8 cellular contexts compared by ENCODE assay signal in genomic region chr12:52327086-52327829, GRCh38. TPM values are rescaled to one million over a fixed set of nuclear protein-coding genes. Genes with fewer than 3 reads are reported as not detected.
DNase-seq lines count a peak whose midpoint lies in the region; ATAC-seq and TF ChIP-seq lines count a peak whose summit lies in the region.

No MANE protein-coding gene starts in this region.

- no peak overlapping the region for H3K4me3 Mint-ChIP-seq in activated T-helper 1 cell treated with anti-CD3 and anti-CD28 coated beads, Interleukin-12 subunit alpha, Interleukin-12 subunit beta, Interleukin-2, Interleukin-4 antibody, amounts not matched to agents 30 ng/mL and 10 ng/mL and 1 ng/mL, durations not matched to agents 14 hours and 24 hours and 36 hours

- H3K4me1 Mint-ChIP-seq in activated T-helper 1 cell treated with anti-CD3 and anti-CD28 coated beads, Interleukin-12 subunit alpha, Interleukin-12 subunit beta, Interleukin-2, Interleukin-4 antibody, amounts not matched to agents 30 ng/mL and 10 ng/mL and 1 ng/mL, durations not matched to agents 14 hours and 24 hours and 36 hours (ENCODE audit: low read depth), result peaks cover 14% of the 10 kb centered on the region

- H3K4me1 ChIP-seq in thoracic aorta (ENCODE audit: control insufficient read depth in 1 of 2, low read depth in 2 of 2), result peaks cover 6 to 14% of the 10 kb centered on the region in 2 donors

- no peaks in the 10 kb centered on the region for H3K36me3 Mint-ChIP-seq in activated T-helper 1 cell treated with anti-CD3 and anti-CD28 coated beads, Interleukin-12 subunit alpha, Interleukin-12 subunit beta, Interleukin-2, Interleukin-4 antibody, amounts not matched to agents 30 ng/mL and 10 ng/mL and 1 ng/mL, durations not matched to agents 14 hours and 24 hours and 36 hours (ENCODE audit: low read depth)

- H3K27ac ChIP-seq in thoracic aorta, result peak overlapping the region in 1 of 2 donors; percentile 42

- H3K9me3 Mint-ChIP-seq in activated T-helper 1 cell treated with anti-CD3 and anti-CD28 coated beads, Interleukin-12 subunit alpha, Interleukin-12 subunit beta, Interleukin-2, Interleukin-4 antibody, amounts not matched to agents 30 ng/mL and 10 ng/mL and 1 ng/mL, durations not matched to agents 14 hours and 24 hours and 36 hours, result no peaks in the 10 kb centered on the region

- no peaks in the 10 kb centered on the region for H3K36me3 ChIP-seq in thoracic aorta

- H3K4me3 ChIP-seq in LNCaP clone FGC (ENCODE audit: low read depth, low read length) (no peak overlapping the region), fibroblast of villous mesenchyme (ENCODE audit: low read depth, low read length) (no peak overlapping the region), thoracic aorta (no peak overlapping the region)

- TF ChIP-seq CTCF in LNCaP clone FGC (IDR thresholded peaks at IDR 0.05; ENCODE audit: control insufficient read depth, extremely low read depth, insufficient read depth) (peak; percentile 100), fibroblast of villous mesenchyme (IDR thresholded peaks at IDR 0.05; ENCODE audit: insufficient read depth, low read depth, low read length) (peak; percentile 93), thoracic aorta (IDR thresholded peaks at IDR 0.05) (peak; percentile 80)

- peak; percentile 93 for ATAC-seq in thoracic aorta (ENCODE audit: insufficient number of reproducible peaks, low FRiP score, low read depth)

- H3K27me3 ChIP-seq in thoracic aorta (replicated peaks; ENCODE audit: insufficient read depth), result no peaks in the 10 kb centered on the region

- H3K9me3 ChIP-seq in thoracic aorta, result no peaks in the 10 kb centered on the region

- DNase-seq in EH (ENCODE audit: low read depth), result peak; percentile 94
- DNase-seq in GOT3 (lab: John Stamatoyannopoulos, UW), result peak; percentile 33
- DNase-seq in LNCaP clone FGC (ENCODE audit: low read depth), result peak; percentile 95
- peak; percentile 89 for DNase-seq in RPMI7951 (ENCODE audit: low read depth)
- peak; percentile 63 for DNase-seq in activated T-helper 1 cell treated with anti-CD3 and anti-CD28 coated beads, Interleukin-12 subunit alpha, Interleukin-12 subunit beta, Interleukin-2, Interleukin-4 antibody, amounts not matched to agents 30 ng/mL and 10 ng/mL and 1 ng/mL, durations not matched to agents 14 hours and 24 hours and 36 hours (ENCODE audit: low spot score)
- DNase-seq in fibroblast of villous mesenchyme (ENCODE audit: low read depth), result peak; percentile 89
- DNase-seq in nucleus accumbens (lab: John Stamatoyannopoulos, UW), result peak in 52 of 56 donors; percentile 8 to 82 (median 44)
- peak; percentile 64 for DNase-seq in thoracic aorta (ENCODE audit: low spot score)

- intact Hi-C loops in activated T-helper 1 cell treated with anti-CD3 and anti-CD28 coated beads, Interleukin-12 subunit alpha, Interleukin-12 subunit beta, Interleukin-2, Interleukin-4 antibody, amounts not matched to agents 30 ng/mL and 10 ng/mL and 1 ng/mL, durations not matched to agents 14 hours and 24 hours and 36 hours (cut with micrococcal nuclease), result loop anchor here (1.0 to 5.0 kb wide), 4 partner anchors 50 to 175 kb away; no protein-coding TSS in a partner anchor

- no peak overlapping the region for H3K27ac Mint-ChIP-seq in activated T-helper 1 cell treated with anti-CD3 and anti-CD28 coated beads, Interleukin-12 subunit alpha, Interleukin-12 subunit beta, Interleukin-2, Interleukin-4 antibody, amounts not matched to agents 30 ng/mL and 10 ng/mL and 1 ng/mL, durations not matched to agents 14 hours and 24 hours and 36 hours

- peaks cover 29% of the 10 kb centered on the region for H3K27me3 Mint-ChIP-seq in activated T-helper 1 cell treated with anti-CD3 and anti-CD28 coated beads, Interleukin-12 subunit alpha, Interleukin-12 subunit beta, Interleukin-2, Interleukin-4 antibody, amounts not matched to agents 30 ng/mL and 10 ng/mL and 1 ng/mL, durations not matched to agents 14 hours and 24 hours and 36 hours (ENCODE audit: insufficient read depth)

RNA-seq across cellular contexts. Expression of gene KRT83, which starts 6.1 kb away (rescaled TPM):
- not detected in 2 replicates for total RNA-seq in RPMI7951 (2014; rRNA removed; shearing (Covaris generic))
- not detected in 2 replicates for total RNA-seq in activated T-helper 1 cell treated with anti-CD3 and anti-CD28 coated beads, Interleukin-12 subunit alpha, Interleukin-12 subunit beta, Interleukin-2, Interleukin-4 antibody, amounts not matched to agents 30 ng/mL and 10 ng/mL and 1 ng/mL, durations not matched to agents 14 hours and 24 hours and 36 hours
- not detected in 2 replicates for total RNA-seq in fibroblast of villous mesenchyme
- not detected for total RNA-seq in thoracic aorta

RNA-seq across cellular contexts. Expression of gene KRT81, which starts 35.9 kb away (rescaled TPM):
- total RNA-seq in RPMI7951 (2014; rRNA removed; shearing (Covaris generic)), result 0.72 and 0.88 TPM in 2 replicates
- not detected in 2 replicates for total RNA-seq in activated T-helper 1 cell treated with anti-CD3 and anti-CD28 coated beads, Interleukin-12 subunit alpha, Interleukin-12 subunit beta, Interleukin-2, Interleukin-4 antibody, amounts not matched to agents 30 ng/mL and 10 ng/mL and 1 ng/mL, durations not matched to agents 14 hours and 24 hours and 36 hours
- total RNA-seq in fibroblast of villous mesenchyme (not detected in 2 replicates), thoracic aorta (1 to 10 TPM in 1 of 2 donors, not detected in 1; 5.1 TPM)

RNA-seq across cellular contexts. Expression of gene KRT85, which starts 40.0 kb away (rescaled TPM):
- total RNA-seq in RPMI7951 (2014; rRNA removed; shearing (Covaris generic)), result not detected in 2 replicates
- not detected in 2 replicates for total RNA-seq in activated T-helper 1 cell treated with anti-CD3 and anti-CD28 coated beads, Interleukin-12 subunit alpha, Interleukin-12 subunit beta, Interleukin-2, Interleukin-4 antibody, amounts not matched to agents 30 ng/mL and 10 ng/mL and 1 ng/mL, durations not matched to agents 14 hours and 24 hours and 36 hours
- total RNA-seq in fibroblast of villous mesenchyme, result not detected in 2 replicates
- not detected for total RNA-seq in thoracic aorta

RNA-seq across cellular contexts. Expression of gene KRT86, which starts 52.8 kb away (rescaled TPM):
- total RNA-seq in RPMI7951 (2014; rRNA removed; shearing (Covaris generic)), result 0.10 and 0.48 TPM in 2 replicates
- total RNA-seq in activated T-helper 1 cell treated with anti-CD3 and anti-CD28 coated beads, Interleukin-12 subunit alpha, Interleukin-12 subunit beta, Interleukin-2, Interleukin-4 antibody, amounts not matched to agents 30 ng/mL and 10 ng/mL and 1 ng/mL, durations not matched to agents 14 hours and 24 hours and 36 hours, result 0.73 and 0.93 TPM in 2 replicates
- total RNA-seq in fibroblast of villous mesenchyme (under 0.01 TPM in 1 of 2 replicates, not detected in the other), thoracic aorta (1 to 10 TPM in 1 of 2 donors, not detected in 1; 9.3 TPM)

RNA-seq across cellular contexts. Expression of gene KRT84, which starts 58.2 kb away (rescaled TPM):
- total RNA-seq in RPMI7951 (2014; rRNA removed; shearing (Covaris generic)), result not detected in 2 replicates
- total RNA-seq in activated T-helper 1 cell treated with anti-CD3 and anti-CD28 coated beads, Interleukin-12 subunit alpha, Interleukin-12 subunit beta, Interleukin-2, Interleukin-4 antibody, amounts not matched to agents 30 ng/mL and 10 ng/mL and 1 ng/mL, durations not matched to agents 14 hours and 24 hours and 36 hours, result not detected in 2 replicates
- total RNA-seq in fibroblast of villous mesenchyme (not detected in 2 replicates), thoracic aorta (not detected)

Comparison
In these comparisons a context has a peak if more than half of its experiments do, and no peak if none do; other contexts are left out.
1. DNase-seq: peak in every context shown above with its lines; median percentile 95 in LNCaP clone FGC; 94 in EH; 89 in RPMI7951; 89 in fibroblast of villous mesenchyme; 64 in thoracic aorta; 63 in activated T-helper 1 cell treated with anti-CD3 and anti-CD28 coated beads, Interleukin-12 subunit alpha, Interleukin-12 subunit beta, Interleukin-2, Interleukin-4 antibody, amounts not matched to agents 30 ng/mL and 10 ng/mL and 1 ng/mL, durations not matched to agents 14 hours and 24 hours and 36 hours; 44 in nucleus accumbens; 33 in GOT3.